ENCODE assay signal across 5 cellular contexts in genomic region chr11:61746654-61747388, GRCh38. TPM values are rescaled to one million over a fixed set of nuclear protein-coding genes. Genes with fewer than 3 reads are reported as not detected.
"Had no signal": no experiment of that assay in that cellular context is flagged by ENCODE, and none has a peak within 500 bp of the region (broad histone marks: within the 10 kb centered on the region; RNA-seq: fewer than 3 reads in every experiment).

No MANE protein-coding gene starts in this region.

- H3K4me3 ChIP-seq: suprapubic skin had no signal

- H3K9me3 ChIP-seq: neutrophil, suprapubic skin had no signal

- DNase-seq: cortex of kidney; effector CD8-positive, alpha-beta T cell had no signal

- H3K36me3 ChIP-seq: neutrophil had no signal

- H3K27ac ChIP-seq: neutrophil, suprapubic skin had no signal

- H3K27me3 ChIP-seq: suprapubic skin had no signal

RNA-seq across cellular contexts. Expression of gene MYRF, which starts 5.6 kb away (rescaled TPM):
- total RNA-seq: skeletal muscle tissue had no signal
